Comparison of ENCODE assay signal across 8 cellular contexts in the genomic region with DNA sequence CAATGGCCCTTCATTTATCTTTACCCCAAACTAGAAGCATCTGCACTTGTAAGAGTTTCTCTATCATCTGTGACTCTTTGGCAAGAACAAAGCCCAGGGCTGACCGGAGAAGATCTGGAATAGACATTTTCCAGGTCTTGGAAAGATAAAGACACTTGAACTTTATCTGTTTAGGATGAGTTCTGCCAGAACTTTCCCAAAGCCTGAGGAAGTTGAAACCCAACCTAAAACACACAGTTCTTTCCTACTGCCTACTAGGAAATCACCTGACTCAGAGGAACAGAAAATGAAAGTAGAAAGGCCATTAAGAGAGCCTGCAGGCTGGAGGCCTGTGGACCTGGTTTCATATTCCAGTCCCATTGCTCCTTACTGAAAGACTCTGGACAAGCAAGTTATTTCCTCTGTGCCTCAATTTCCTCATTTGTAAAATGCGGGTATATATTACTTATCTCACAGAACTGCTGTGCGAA. TPM values are rescaled to one million over a fixed set of nuclear protein-coding genes. Genes with fewer than 3 reads are reported as not detected.
DNase-seq lines count a peak whose midpoint lies in the region; ATAC-seq, FAIRE-seq and TF ChIP-seq lines count a peak whose summit lies in the region.

No MANE protein-coding gene starts in this region.

- H3K27ac ChIP-seq in left lung (peak overlapping the region; percentile 90 to 92), substantia nigra (ENCODE audit: low read depth, low read length, poor library complexity, severe bottlenecking) (peak overlapping the region; percentile 92)

- H3K4me3 ChIP-seq in left lung, result peak overlapping the region; percentile 70 to 88

- peaks cover 0 to 6% of the 10 kb centered on the region in 2 donors for H3K36me3 ChIP-seq in left lung

- TF ChIP-seq CTCF in left lung (IDR thresholded peaks at IDR 0.05), result no peak

- FAIRE-seq in GM19239 (lab: Jason Lieb, UNC), result peak; percentile 99

- no peaks in the 10 kb centered on the region for H3K27me3 ChIP-seq in left lung

- peaks cover 18 to 61% of the 10 kb centered on the region in 2 donors for H3K4me1 ChIP-seq in left lung

- peak; percentile 42 for DNase-seq in DMS53 (lab: John Stamatoyannopoulos, UW)
- DNase-seq in GM19239 (ENCODE audit: insufficient read length, low spot score), result peak; percentile 57
- peak; percentile 54 for DNase-seq in RPMI7951 (ENCODE audit: low read depth)
- DNase-seq in cerebellar cortex (ENCODE audit: low spot score), result peak; percentile 58
- DNase-seq in left lung, result no peak
- peak in 14 of 49 donors; percentile 5 to 52 (median 24) for DNase-seq in substantia nigra (lab: John Stamatoyannopoulos, UW)
- no peak for DNase-seq in D341Med (ENCODE audit: low spot score)

- intact Hi-C loops in left lung (cut with DNase I), result loop anchor here in 1 of 2 donors (5.0 kb wide), 1 partner anchor 76 kb away; no protein-coding TSS in a partner anchor

- ATAC-seq in HG03280 (IDR thresholded peaks at IDR 0.05; ENCODE audit: unreplicated experiment) (peak; percentile 61), left lung (peak; percentile 64)

- H3K9me3 ChIP-seq in left lung, result no peaks in the 10 kb centered on the region

RNA-seq across cellular contexts. Expression of a gene that starts 1.4 kb away (rescaled TPM):
- 57.7 and 62.9 TPM in 2 replicates for total RNA-seq in RPMI7951 (2014; rRNA removed; shearing (Covaris generic))
- 100 to 1,000 TPM in 1 of 2 donors, 10 to 100 TPM in 1; 97.1 to 109 TPM for total RNA-seq in left lung

RNA-seq across cellular contexts. Expression of a gene that starts 28.7 kb away (rescaled TPM):
- total RNA-seq in RPMI7951 (2014; rRNA removed; shearing (Covaris generic)), result not detected in 2 replicates
- total RNA-seq in left lung, result not detected

RNA-seq across cellular contexts. Expression of a gene that starts 31.4 kb away (rescaled TPM):
- 0.10 and 0.48 TPM in 2 replicates for total RNA-seq in RPMI7951 (2014; rRNA removed; shearing (Covaris generic))
- total RNA-seq in left lung, result 100 to 1,000 TPM; 195 to 329 TPM

RNA-seq across cellular contexts. Expression of a gene that starts 35.5 kb away (rescaled TPM):
- total RNA-seq in RPMI7951 (2014; rRNA removed; shearing (Covaris generic)), result 83.3 and 89.8 TPM in 2 replicates
- total RNA-seq in left lung, result 10 to 100 TPM; 21.7 to 39.6 TPM

RNA-seq across cellular contexts. Expression of a gene that starts 50.6 kb away (rescaled TPM):
- total RNA-seq in RPMI7951 (2014; rRNA removed; shearing (Covaris generic)), result 6.5 and 7.3 TPM in 2 replicates
- 10 to 100 TPM; 11.8 to 25.3 TPM for total RNA-seq in left lung

Comparison
In these comparisons a context has a peak if more than half of its experiments do, and no peak if none do; other contexts are left out.
1. DNase-seq: peak in DMS53 (single experiment), GM19239 (single experiment), RPMI7951 (single experiment) and cerebellar cortex (single experiment); none in left lung (0 of 2) and D341Med (single experiment).
2. RNA of a gene that starts 31.4 kb away (total RNA-seq): 195 to 329 TPM in left lung; 0.10 to 0.48 TPM in RPMI7951; every median in the first group is over 100 times any median in the second.